Comparison of ENCODE assay signal across 8 cellular contexts in the genomic region with DNA sequence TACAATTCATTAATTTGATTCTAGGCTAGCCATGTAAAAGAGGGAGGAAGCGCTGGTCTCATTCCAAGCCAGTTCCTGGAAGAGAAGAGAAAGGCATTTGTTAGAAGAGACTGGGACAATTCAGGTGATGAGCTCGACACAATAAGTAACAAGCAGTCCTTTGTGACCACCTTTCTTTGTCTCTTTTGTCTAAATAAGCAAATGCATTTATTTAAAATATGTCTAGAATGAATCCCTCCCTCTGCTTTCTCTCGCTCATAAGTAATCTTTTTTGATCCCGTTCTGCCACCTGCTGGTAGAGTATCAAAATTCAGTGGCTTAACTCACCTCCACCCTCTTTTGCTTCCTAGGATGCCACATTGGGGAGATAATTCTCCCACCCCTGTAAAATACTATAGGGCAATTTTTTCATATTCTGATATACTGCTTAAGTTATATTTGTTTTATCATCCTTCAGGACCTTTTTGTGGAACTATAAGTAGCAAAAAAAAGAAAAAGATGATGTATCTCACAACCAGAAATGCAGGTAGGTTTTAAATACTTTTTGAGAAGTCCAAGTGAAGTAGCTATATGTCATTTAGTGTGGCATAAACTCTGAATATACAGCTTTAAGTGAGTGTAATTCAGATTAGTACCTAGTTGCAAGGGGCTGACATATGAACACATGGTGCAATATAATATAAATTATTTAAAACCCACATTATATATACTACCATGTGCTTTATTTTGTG.
DNase-seq lines count a peak whose midpoint lies in the region; ATAC-seq and TF ChIP-seq lines count a peak whose summit lies in the region.

No MANE protein-coding gene starts in this region.

- no peak overlapping the region for H3K27ac Mint-ChIP-seq in activated naive CD4-positive, alpha-beta T cell treated with anti-CD3 and anti-CD28 coated beads for 36 hours
- H3K27ac Mint-ChIP-seq in stimulated activated memory B cell treated with anti-CD40 and anti-IgM and Interleukin-4, amounts not matched to agents 10 μg/mL and 1 μg/mL and 100 μg/mL, for 72 hours = no peak overlapping the region

- H3K27me3 Mint-ChIP-seq in activated naive CD4-positive, alpha-beta T cell treated with anti-CD3 and anti-CD28 coated beads for 36 hours (ENCODE audit: low read depth) = no peaks in the 10 kb centered on the region
- no peaks in the 10 kb centered on the region for H3K27me3 Mint-ChIP-seq in stimulated activated memory B cell treated with anti-CD40 and anti-IgM and Interleukin-4, amounts not matched to agents 10 μg/mL and 1 μg/mL and 100 μg/mL, for 72 hours

- H3K4me2 ChIP-seq in smooth muscle cell = no peak overlapping the region

- no peak for TF ChIP-seq POLR2A in heart left ventricle (IDR thresholded peaks at IDR 0.05)

- ATAC-seq in heart left ventricle (no peak), right cardiac atrium (no peak)
- ATAC-seq in stimulated activated memory B cell treated with anti-CD40 and anti-IgM and Interleukin-4, amounts not matched to agents 10 μg/mL and 1 μg/mL and 100 μg/mL, for 72 hours = no peak

- H3K9me3 ChIP-seq in heart left ventricle (no peaks in the 10 kb centered on the region), right cardiac atrium (ENCODE audit: control insufficient read depth, low read length) (no peaks in the 10 kb centered on the region), right atrium auricular region (no peaks in the 10 kb centered on the region), smooth muscle cell (replicated peaks; ENCODE audit: low read depth) (no peaks in the 10 kb centered on the region)

- intact Hi-C loops in heart left ventricle (cut with DNase I) (loop anchor here in 9 of 10 donors (2.0 to 10.0 kb wide), 8 partner anchors 91 to 1121 kb away; partner anchors contain the start of gene PALS2 (in 3 of the 9)), right cardiac atrium (cut with DNase I) (loop anchor here in 2 of 4 donors (10.0 kb wide), 2 partner anchors 261 to 371 kb away; no protein-coding TSS in a partner anchor)
- intact Hi-C loops in activated naive CD4-positive, alpha-beta T cell treated with anti-CD3 and anti-CD28 coated beads for 36 hours (cut with micrococcal nuclease) = loop anchor here (1.0 to 10.0 kb wide), 8 partner anchors 89 to 1121 kb away; partner anchors contain the start of gene STK31

- peaks cover 5% of the 10 kb centered on the region for H4K20me1 ChIP-seq in smooth muscle cell (ENCODE audit: low read depth)

- H3K4me1 ChIP-seq in heart left ventricle = peaks cover 0 to 15% (median 0%) of the 10 kb centered on the region in 12 donors
- H3K4me1 ChIP-seq in right cardiac atrium (ENCODE audit: control insufficient read depth, insufficient read depth, low read length) = no peaks in the 10 kb centered on the region
- H3K4me1 ChIP-seq in right atrium auricular region = no peaks in the 10 kb centered on the region
- H3K4me1 ChIP-seq in smooth muscle cell (ENCODE audit: low read depth) = no peaks in the 10 kb centered on the region

- no peaks in the 10 kb centered on the region for H3F3A ChIP-seq in smooth muscle cell (ENCODE audit: low read depth)

- no peaks in the 10 kb centered on the region for H3K79me2 ChIP-seq in smooth muscle cell (ENCODE audit: low read depth)

- H3K36me3 ChIP-seq in heart left ventricle (no peaks in the 10 kb centered on the region), right atrium auricular region (no peaks in the 10 kb centered on the region), smooth muscle cell (ENCODE audit: low read depth) (no peaks in the 10 kb centered on the region)

- H3K27ac ChIP-seq in heart left ventricle (no peak overlapping the region), right cardiac atrium (ENCODE audit: low read length) (no peak overlapping the region), right atrium auricular region (no peak overlapping the region), smooth muscle cell (ENCODE audit: low read depth) (no peak overlapping the region)

- peaks cover 4% of the 10 kb centered on the region for H3K4me1 Mint-ChIP-seq in activated naive CD4-positive, alpha-beta T cell treated with anti-CD3 and anti-CD28 coated beads for 36 hours (ENCODE audit: low read depth)
- no peaks in the 10 kb centered on the region for H3K4me1 Mint-ChIP-seq in stimulated activated memory B cell treated with anti-CD40 and anti-IgM and Interleukin-4, amounts not matched to agents 10 μg/mL and 1 μg/mL and 100 μg/mL, for 72 hours

- H3K27me3 ChIP-seq in heart left ventricle (no peaks in the 10 kb centered on the region), right cardiac atrium (ENCODE audit: control insufficient read depth, insufficient read depth) (no peaks in the 10 kb centered on the region), right atrium auricular region (no peaks in the 10 kb centered on the region), smooth muscle cell (ENCODE audit: low read depth) (no peaks in the 10 kb centered on the region)

- peaks cover 12% of the 10 kb centered on the region for H3K36me3 Mint-ChIP-seq in activated naive CD4-positive, alpha-beta T cell treated with anti-CD3 and anti-CD28 coated beads for 36 hours (ENCODE audit: low read depth)
- H3K36me3 Mint-ChIP-seq in stimulated activated memory B cell treated with anti-CD40 and anti-IgM and Interleukin-4, amounts not matched to agents 10 μg/mL and 1 μg/mL and 100 μg/mL, for 72 hours = peaks cover 5% of the 10 kb centered on the region

- no peaks in the 10 kb centered on the region for H3K9me3 Mint-ChIP-seq in activated naive CD4-positive, alpha-beta T cell treated with anti-CD3 and anti-CD28 coated beads for 36 hours
- no peaks in the 10 kb centered on the region for H3K9me3 Mint-ChIP-seq in stimulated activated memory B cell treated with anti-CD40 and anti-IgM and Interleukin-4, amounts not matched to agents 10 μg/mL and 1 μg/mL and 100 μg/mL, for 72 hours

- H3K4me3 Mint-ChIP-seq in activated naive CD4-positive, alpha-beta T cell treated with anti-CD3 and anti-CD28 coated beads for 36 hours = no peak overlapping the region
- no peak overlapping the region for H3K4me3 Mint-ChIP-seq in stimulated activated memory B cell treated with anti-CD40 and anti-IgM and Interleukin-4, amounts not matched to agents 10 μg/mL and 1 μg/mL and 100 μg/mL, for 72 hours

- DNase-seq in heart left ventricle (no peak), right cardiac atrium (no peak), KG1 (lab: John Stamatoyannopoulos, UW) (peak; percentile 25), OCI-M1 (lab: John Stamatoyannopoulos, UW) (peak; percentile 74), right atrium auricular region (ENCODE audit: low spot score) (no peak), smooth muscle cell (lab: John Stamatoyannopoulos, UW; ENCODE audit: unreplicated experiment) (no peak)
- peak; percentile 71 for DNase-seq in activated naive CD4-positive, alpha-beta T cell treated with anti-CD3 and anti-CD28 coated beads for 36 hours

- TF ChIP-seq CTCF in heart left ventricle (IDR thresholded peaks at IDR 0.05) (peak; percentile 42 to 75 (median 61)), right atrium auricular region (IDR thresholded peaks at IDR 0.05) (peak; percentile 37 to 76), smooth muscle cell (IDR thresholded peaks at IDR 0.05; ENCODE audit: borderline replicate concordance, insufficient read depth, poor library complexity, severe bottlenecking) (peak; percentile 64)

- H3K9ac ChIP-seq in smooth muscle cell (ENCODE audit: low read depth) = no peak overlapping the region

- H3K4me3 ChIP-seq in heart left ventricle = no peak overlapping the region
- no peak overlapping the region for H3K4me3 ChIP-seq in right cardiac atrium (ENCODE audit: low read length)
- H3K4me3 ChIP-seq in right atrium auricular region = no peak overlapping the region
- H3K4me3 ChIP-seq in smooth muscle cell = no peak overlapping the region

- H2AFZ ChIP-seq in smooth muscle cell (ENCODE audit: low read depth) = no peak overlapping the region

- WGBS in heart left ventricle, 4 donors = 24 to 31% (median 30%) methylated on average over 4 of the region's 4 CpGs
- WGBS in right cardiac atrium = 31% methylated on average over 4 of the region's 4 CpGs
- 37% methylated on average over 4 of the region's 4 CpGs for WGBS in smooth muscle cell (ENCODE audit: low lambda C conversion rate)

- CTCF ChIA-PET in activated naive CD4-positive, alpha-beta T cell treated with anti-CD3 and anti-CD28 coated beads for 36 hours (lab: Charles Lee) = interaction anchor here (0.6 to 3.5 kb wide), 21 partner anchors 11 to 968 kb away, joined by 3 to 44 read pairs (median 3); no protein-coding TSS in a partner anchor

Comparison
In these comparisons a context has a peak if more than half of its experiments do, and no peak if none do; other contexts are left out.
1. DNase-seq: peak in KG1 (single experiment), OCI-M1 (single experiment) and activated naive CD4-positive, alpha-beta T cell treated with anti-CD3 and anti-CD28 coated beads for 36 hours (single experiment); none in heart left ventricle (0 of 5), right cardiac atrium (0 of 3), right atrium auricular region (single experiment) and smooth muscle cell (single experiment).
2. Peak in every context shown above with its lines, with median percentiles within 50 percentile points of each other: CTCF ChIP-seq.